Comparison of ENCODE assay signal across 8 cellular contexts in genomic region chr3:25594007-25594502, GRCh38.
DNase-seq lines count a peak whose midpoint lies in the region; ATAC-seq and TF ChIP-seq lines count a peak whose summit lies in the region.

No MANE protein-coding gene starts in this region.

- no peaks in the 10 kb centered on the region for H3K36me3 ChIP-seq in ovary

- intact Hi-C loops in ovary (cut with DNase I): loop anchor here in 3 of 4 donors (10.0 kb wide), 3 partner anchors 629 to 819 kb away; no protein-coding TSS in a partner anchor

- TF ChIP-seq CTCF in fibroblast of the aortic adventitia (IDR thresholded peaks at IDR 0.05; ENCODE audit: insufficient read depth, low read length): peak; percentile 66
- peak; percentile 65 to 84 (median 68) for TF ChIP-seq CTCF in ovary (IDR thresholded peaks at IDR 0.05)

- WGBS in ovary, 3 donors: 0% methylated on average over 1 of the region's 1 CpG

- ATAC-seq in GM18870 (IDR thresholded peaks at IDR 0.05; ENCODE audit: unreplicated experiment) (peak; percentile 46), HG03571 (IDR thresholded peaks at IDR 0.05; ENCODE audit: unreplicated experiment) (peak; percentile 43), HG03108 (IDR thresholded peaks at IDR 0.05; ENCODE audit: unreplicated experiment) (no peak), HG03025 (IDR thresholded peaks at IDR 0.05; ENCODE audit: low FRiP score, unreplicated experiment) (no peak)

- peak overlapping the region in 1 of 2 donors; percentile 14 for H3K27ac ChIP-seq in ovary

- no peaks in the 10 kb centered on the region for H3K4me1 ChIP-seq in ovary (ENCODE audit: insufficient read depth)

- no peak for TF ChIP-seq EP300 in ovary (IDR thresholded peaks at IDR 0.05)

- peak; percentile 81 for DNase-seq in COLO829 (ENCODE audit: low spot score)
- peak; percentile 30 for DNase-seq in SKM-1 treated with dmso at 0.1 percent for 144 hours (lab: John Stamatoyannopoulos, UW; ENCODE audit: unreplicated experiment)
- DNase-seq in fibroblast of the aortic adventitia (ENCODE audit: low read depth): peak; percentile 88
- DNase-seq in ovary: no peak

- no peaks in the 10 kb centered on the region for H3K27me3 ChIP-seq in ovary

- no peak overlapping the region for H3K4me3 ChIP-seq in fibroblast of the aortic adventitia (ENCODE audit: low read depth, low read length)
- H3K4me3 ChIP-seq in ovary: no peak overlapping the region

- no peak for TF ChIP-seq POLR2A in ovary (IDR thresholded peaks at IDR 0.05)

- no peaks in the 10 kb centered on the region for H3K9me3 ChIP-seq in ovary

Comparison
In these comparisons a context has a peak if more than half of its experiments do, and no peak if none do; other contexts are left out.
1. DNase-seq: peak in COLO829 (single experiment), SKM-1 treated with dmso at 0.1 percent for 144 hours (single experiment) and fibroblast of the aortic adventitia (single experiment); none in ovary (0 of 5).
2. ATAC-seq: peak in GM18870 (single experiment) and HG03571 (single experiment); none in HG03108 (single experiment) and HG03025 (single experiment).